Comparison of ENCODE assay signal across 30 cellular contexts in genomic region chr1:241881444-241881843, GRCh38. TPM values are rescaled to one million over a fixed set of nuclear protein-coding genes. Genes with fewer than 3 reads are reported as not detected.
"Had no signal": no experiment of that assay in that cellular context is flagged by ENCODE, and none has a peak within 500 bp of the region (broad histone marks: within the 10 kb centered on the region; RNA-seq: fewer than 3 reads in every experiment).

No MANE protein-coding gene starts in this region.

- H3K27me3 Mint-ChIP-seq: activated CD4-positive, alpha-beta memory T cell treated with anti-CD3 and anti-CD28 coated beads for 36 hours; activated CD8-positive, alpha-beta memory T cell treated with anti-CD3 and anti-CD28 coated beads, Interleukin-2, amount 10 ng/mL, durations not matched to agents 7 days and 5 days; activated naive CD4-positive, alpha-beta T cell treated with anti-CD3 and anti-CD28 coated beads, Interleukin-2, amount 10 ng/mL, durations not matched to agents 7 days and 5 days; activated naive CD8-positive, alpha-beta T cell treated with anti-CD3 and anti-CD28 coated beads, Interleukin-2, amount 10 ng/mL, durations not matched to agents 7 days and 5 days; brain had no signal

- H3K9me3 Mint-ChIP-seq: activated CD4-positive, alpha-beta memory T cell treated with anti-CD3 and anti-CD28 coated beads for 36 hours; activated naive CD4-positive, alpha-beta T cell treated with anti-CD3 and anti-CD28 coated beads, Interleukin-2, amount 10 ng/mL, durations not matched to agents 7 days and 5 days; activated naive CD4-positive, alpha-beta T cell treated with anti-CD3 and anti-CD28 coated beads, Interleukin-2, amount 50 U/mL, for 72 hours; activated naive CD8-positive, alpha-beta T cell treated with anti-CD3 and anti-CD28 coated beads, Interleukin-2, amount 10 ng/mL, durations not matched to agents 7 days and 5 days; activated T-helper 1 cell treated with anti-CD3 and anti-CD28 coated beads, Interleukin-12 subunit alpha, Interleukin-12 subunit beta, Interleukin-2, Interleukin-4 antibody, amounts not matched to agents 30 ng/mL and 10 ng/mL and 1 ng/mL, durations not matched to agents 14 hours and 24 hours and 36 hours; activated T-helper 2 cell treated with anti-CD3 and anti-CD28 coated beads, Interferon-gamma antibody, Interleukin-2, Interleukin-4, amounts not matched to agents 10 μg/mL and 5 μg/mL and 100 μg/mL, durations not matched to agents 14 hours and 24 hours and 36 hours; brain; endodermal cell; WTC11 had no signal

- H3K4me3 Mint-ChIP-seq: activated CD4-positive, alpha-beta memory T cell treated with anti-CD3 and anti-CD28 coated beads for 36 hours; activated CD8-positive, alpha-beta memory T cell treated with anti-CD3 and anti-CD28 coated beads, Interleukin-2, amount 10 ng/mL, durations not matched to agents 7 days and 5 days; activated CD8-positive, alpha-beta T cell treated with anti-CD3 and anti-CD28 coated beads, Interleukin-2, amount 10 ng/mL, durations not matched to agents 7 days and 5 days; activated naive CD4-positive, alpha-beta T cell treated with anti-CD3 and anti-CD28 coated beads, Interleukin-2, amount 10 ng/mL, durations not matched to agents 7 days and 5 days; activated naive CD8-positive, alpha-beta T cell treated with anti-CD3 and anti-CD28 coated beads, Interleukin-2, amount 10 ng/mL, durations not matched to agents 7 days and 5 days; activated T-helper 1 cell treated with anti-CD3 and anti-CD28 coated beads, Interleukin-12 subunit alpha, Interleukin-12 subunit beta, Interleukin-2, Interleukin-4 antibody, amounts not matched to agents 30 ng/mL and 10 ng/mL and 1 ng/mL, durations not matched to agents 14 hours and 24 hours and 36 hours; brain; endodermal cell; WTC11 had no signal

- H3K4me1 ChIP-seq: ascending aorta, breast epithelium, colonic mucosa had no signal

- H3K27me3 ChIP-seq: ascending aorta, breast epithelium, cardiac muscle cell, colonic mucosa had no signal

- H3K4me1 Mint-ChIP-seq: activated naive CD4-positive, alpha-beta T cell treated with anti-CD3 and anti-CD28 coated beads, Interleukin-2, amount 10 ng/mL, durations not matched to agents 7 days and 5 days; brain; endodermal cell; WTC11 had no signal

- H3K27ac Mint-ChIP-seq: activated CD4-positive, alpha-beta memory T cell treated with anti-CD3 and anti-CD28 coated beads for 36 hours; activated CD8-positive, alpha-beta memory T cell treated with anti-CD3 and anti-CD28 coated beads, Interleukin-2, amount 10 ng/mL, durations not matched to agents 7 days and 5 days; activated CD8-positive, alpha-beta T cell treated with anti-CD3 and anti-CD28 coated beads, Interleukin-2, amount 10 ng/mL, durations not matched to agents 7 days and 5 days; activated naive CD4-positive, alpha-beta T cell treated with anti-CD3 and anti-CD28 coated beads, Interleukin-2, amount 10 ng/mL, durations not matched to agents 7 days and 5 days; activated naive CD8-positive, alpha-beta T cell treated with anti-CD3 and anti-CD28 coated beads, Interleukin-2, amount 10 ng/mL, durations not matched to agents 7 days and 5 days; activated T-helper 1 cell treated with anti-CD3 and anti-CD28 coated beads, Interleukin-12 subunit alpha, Interleukin-12 subunit beta, Interleukin-2, Interleukin-4 antibody, amounts not matched to agents 30 ng/mL and 10 ng/mL and 1 ng/mL, durations not matched to agents 14 hours and 24 hours and 36 hours; brain; endodermal cell; WTC11 had no signal

- DNase-seq: activated CD4-positive, alpha-beta memory T cell treated with anti-CD3 and anti-CD28 coated beads for 36 hours; activated CD4-positive, alpha-beta T cell treated with anti-CD3 and anti-CD28 coated beads for 1 hour; activated CD4-positive, alpha-beta T cell treated with anti-CD3 and anti-CD28 coated beads for 4 hours; activated CD8-positive, alpha-beta memory T cell treated with anti-CD3 and anti-CD28 coated beads, Interleukin-2, amount 10 ng/mL, durations not matched to agents 7 days and 5 days; activated CD8-positive, alpha-beta memory T cell treated with anti-CD3 and anti-CD28 coated beads, Interleukin-2, amount 50 U/mL, for 4 hours; activated CD8-positive, alpha-beta T cell treated with anti-CD3 and anti-CD28 coated beads, Interleukin-2, amount 10 ng/mL, durations not matched to agents 7 days and 5 days; activated effector memory CD4-positive, alpha-beta T cell treated with anti-CD3 and anti-CD28 coated beads, Interleukin-2, amount 50 U/mL, for 16 hours; activated naive CD4-positive, alpha-beta T cell treated with anti-CD3 and anti-CD28 coated beads, Interleukin-2, amount 10 ng/mL, durations not matched to agents 7 days and 5 days; activated naive CD8-positive, alpha-beta T cell treated with anti-CD3 and anti-CD28 coated beads, Interleukin-2, amount 10 ng/mL, durations not matched to agents 7 days and 5 days; activated T-cell treated with anti-CD3 and anti-CD28 coated beads, Interleukin-2, amount 50 U/mL, for 1 hour; activated T-cell treated with anti-CD3 and anti-CD28 coated beads, Interleukin-2, amount 50 U/mL, for 48 hours; central memory CD4-positive, alpha-beta T cell; cerebellar nuclear complex; colonic mucosa; effector CD8-positive, alpha-beta T cell; endodermal cell; foreskin fibroblast; head of caudate nucleus; T-helper 2 cell had no signal

- FAIRE-seq: frontal cortex had no signal

- H3K27ac ChIP-seq: ascending aorta, breast epithelium, cardiac muscle cell, colonic mucosa, VCaP had no signal

- H3K36me3 ChIP-seq: ascending aorta, breast epithelium, cardiac muscle cell, colonic mucosa had no signal

- ATAC-seq: activated CD8-positive, alpha-beta memory T cell treated with anti-CD3 and anti-CD28 coated beads, Interleukin-2, amount 10 ng/mL, durations not matched to agents 7 days and 5 days; activated CD8-positive, alpha-beta T cell treated with anti-CD3 and anti-CD28 coated beads, Interleukin-2, amount 10 ng/mL, durations not matched to agents 7 days and 5 days; activated naive CD4-positive, alpha-beta T cell treated with anti-CD3 and anti-CD28 coated beads, Interleukin-2, amount 50 U/mL, for 72 hours; esophagus mucosa; WTC11 had no signal

- H3K9me3 ChIP-seq: ascending aorta, breast epithelium, colonic mucosa had no signal

- H3K4me3 ChIP-seq: ascending aorta, breast epithelium, cardiac muscle cell, colonic mucosa had no signal

RNA-seq across cellular contexts. Expression of gene EXO1, which starts 33.4 kb away (rescaled TPM):
- total RNA-seq: ascending aorta had no signal
